ENCODE assay signal across 8 cellular contexts in genomic region chr19:633068-633785, GRCh38. TPM values are rescaled to one million over a fixed set of nuclear protein-coding genes. Genes with fewer than 3 reads are reported as not detected.
DNase-seq lines count a peak whose midpoint lies in the region; ATAC-seq, FAIRE-seq and TF ChIP-seq lines count a peak whose summit lies in the region.

Gene POLRMT (minus strand): TSS chr19:633537. CDS start chr19:633512, 25 bp downstream.

- CTCF ChIA-PET in AG04450 (lab: Charles Lee) (no interaction called here), WTC11 (lab: Charles Lee) (interaction anchor here (0.8 to 1.4 kb wide), 5 partner anchors 17 to 108 kb away, joined by 3 to 4 read pairs (median 3); no protein-coding TSS in a partner anchor)

- DNase-seq in AG04450 (ENCODE audit: low read depth, low spot score), result peak; percentile 96
- peak; percentile 93 for DNase-seq in NCI-H226
- peak; percentile 97 for DNase-seq in WTC11 (ENCODE audit: low spot score)
- peak; percentile 95 for DNase-seq in bronchial epithelial cell (ENCODE audit: low read depth)

- no peaks in the 10 kb centered on the region for H3K4me1 ChIP-seq in iPS-20b (ENCODE audit: insufficient read depth, low read length)
- H3K4me1 ChIP-seq in skeletal muscle tissue (ENCODE audit: control insufficient read depth in 3 of 3, insufficient read depth in 3 of 3, low read length in 3 of 3), result peaks cover 14 to 18% (median 18%) of the 10 kb centered on the region in 3 donors

- TF ChIP-seq CTCF in AG04450 (IDR thresholded peaks at IDR 0.05; ENCODE audit: low read depth, low read length) (no peak), WTC11 (IDR thresholded peaks at IDR 0.05) (no peak), bronchial epithelial cell (IDR thresholded peaks at IDR 0.05; ENCODE audit: insufficient read depth, low read length, severe bottlenecking) (peak; percentile 20)

- POLR2A ChIA-PET in AG04450 (lab: Yijun Ruan, JAX), result interaction anchor here (0.6 to 1.0 kb wide), 2 partner anchors 14 to 48 kb away, joined by 4 read pairs; no protein-coding TSS in a partner anchor
- POLR2A ChIA-PET in WTC11 (lab: Charles Lee), result no interaction called here

- peak; percentile 68 for TF ChIP-seq POLR2A in GM18951 (IDR thresholded peaks at IDR 0.05; ENCODE audit: extremely low read depth, insufficient read depth, insufficient read length)

- H3K4me3 ChIP-seq in AG04450 (ENCODE audit: low read depth, low read length) (peak within 1 kb of the TSS; percentile 87), bronchial epithelial cell (ENCODE audit: low read depth, low read length) (peak within 1 kb of the TSS; percentile 53), iPS-20b (ENCODE audit: low read length) (peak within 1 kb of the TSS; percentile 99), skeletal muscle tissue (ENCODE audit: low read length in 3 of 3) (peak within 1 kb of the TSS; percentile 91 to 95 (median 92))

- peaks cover 20% of the 10 kb centered on the region for H3K36me3 Mint-ChIP-seq in WTC11

- peaks cover 13% of the 10 kb centered on the region for H3K4me1 Mint-ChIP-seq in WTC11

- ATAC-seq in HG03175 (IDR thresholded peaks at IDR 0.05; ENCODE audit: unreplicated experiment) (peak; percentile 82), WTC11 (peak; percentile 92)

- peak within 1 kb of the TSS; percentile 31 for H3K27ac ChIP-seq in AG04450 (ENCODE audit: low read depth, low read length)
- H3K27ac ChIP-seq in iPS-20b (ENCODE audit: low read length), result no peak within 1 kb of the TSS
- peak within 1 kb of the TSS; percentile 39 for H3K27ac ChIP-seq in skeletal muscle tissue (ENCODE audit: low read depth, low read length)

- peaks cover 13% of the 10 kb centered on the region for H3K27me3 Mint-ChIP-seq in WTC11 (ENCODE audit: low read depth)

- in situ Hi-C loops in GM18951 (cut with MboI; ENCODE audit: low sequenced_read_pairs, unreplicated experiment), result no loop called here

- peaks cover 4% of the 10 kb centered on the region; the same call in 1 of the 2 replicates for H3K9me3 Mint-ChIP-seq in WTC11

- H3K27ac Mint-ChIP-seq in WTC11, result peak within 1 kb of the TSS; percentile 84

- H3K9me3 ChIP-seq in AG04450 (ENCODE audit: control insufficient read depth, insufficient read depth, low read length) (no peaks in the 10 kb centered on the region; the same call in 1 of the 2 replicates), iPS-20b (ENCODE audit: insufficient read depth, low read depth, low read length) (no peaks in the 10 kb centered on the region), skeletal muscle tissue (ENCODE audit: control insufficient read depth in 3 of 3, low read length in 3 of 3) (no peaks in the 10 kb centered on the region)

- no peak for FAIRE-seq in bronchial epithelial cell (lab: Jason Lieb, UNC)

- peaks cover 1% of the 10 kb centered on the region for H3K36me3 ChIP-seq in bronchial epithelial cell (ENCODE audit: control insufficient read depth, insufficient read depth, low read length)
- peaks cover 23% of the 10 kb centered on the region; the same call in 1 of the 2 replicates for H3K36me3 ChIP-seq in iPS-20b (ENCODE audit: insufficient read depth, low read depth, low read length)
- H3K36me3 ChIP-seq in skeletal muscle tissue (ENCODE audit: control insufficient read depth in 3 of 3, insufficient read depth in 3 of 3, low read length in 3 of 3), result peaks cover 5 to 12% (median 11%) of the 10 kb centered on the region in 3 donors

- H3K9ac ChIP-seq in iPS-20b (ENCODE audit: low read depth, low read length) (peak within 1 kb of the TSS; percentile 92; the same call in 1 of the 2 replicates), skeletal muscle tissue (ENCODE audit: low read depth in 1 of 3, low read length in 3 of 3) (peak within 1 kb of the TSS; percentile 85 to 95 (median 88))

- no peaks in the 10 kb centered on the region for H3K27me3 ChIP-seq in AG04450 (ENCODE audit: control insufficient read depth, insufficient read depth, low read length)
- no peaks in the 10 kb centered on the region for H3K27me3 ChIP-seq in bronchial epithelial cell (ENCODE audit: control insufficient read depth, insufficient read depth, low read length)
- H3K27me3 ChIP-seq in iPS-20b (ENCODE audit: insufficient read depth, low read length), result peaks cover 14% of the 10 kb centered on the region
- H3K27me3 ChIP-seq in skeletal muscle tissue (ENCODE audit: control insufficient read depth in 3 of 3, insufficient read depth in 3 of 3, low read length in 3 of 3), result no peaks in the 10 kb centered on the region

- H3K4me3 Mint-ChIP-seq in WTC11, result peak within 1 kb of the TSS; percentile 87

TF ChIP-seq in WTC11, 78 proteins besides CTCF, POLR2A, EP300 and RAD21:
- peak; percentile 71 for TF ChIP-seq FOXK1 (CRISPR knock-in tag; IDR thresholded peaks at IDR 0.05)
- TF ChIP-seq E2F5 (CRISPR knock-in tag; IDR thresholded peaks at IDR 0.05), result 0 out of 2 replicates have a peak, but pooled peaks have one; percentile 84
- TF ChIP-seq GABPB1 (CRISPR knock-in tag; IDR thresholded peaks at IDR 0.05), result peak; percentile 76
- TF ChIP-seq ETV6 (CRISPR knock-in tag; IDR thresholded peaks at IDR 0.05), result 0 out of 2 replicates have a peak, but pooled peaks have one; percentile 52
- no peak for TF ChIP-seq SMAD3 (CRISPR knock-in tag; IDR thresholded peaks at IDR 0.05; ENCODE audit: borderline replicate concordance)
- peak; percentile 82 for TF ChIP-seq MAX (CRISPR knock-in tag; IDR thresholded peaks at IDR 0.05)
- peak; percentile 83 for TF ChIP-seq NFYB (CRISPR knock-in tag; conservative IDR thresholded peaks at IDR 0.05; ENCODE audit: low read depth)
- peak; percentile 59; the same call in 1 of the 2 replicates for TF ChIP-seq TEAD1 (CRISPR knock-in tag; IDR thresholded peaks at IDR 0.05)
- TF ChIP-seq CREM (CRISPR knock-in tag; IDR thresholded peaks at IDR 0.05), result no peak
- 0 out of 2 replicates have a peak, but pooled peaks have one; percentile 34 for TF ChIP-seq HMGXB4 (CRISPR knock-in tag; IDR thresholded peaks at IDR 0.05)
- 0 out of 2 replicates have a peak, but pooled peaks have one; percentile 38 for TF ChIP-seq NR2C2 (CRISPR knock-in tag; IDR thresholded peaks at IDR 0.05)
- TF ChIP-seq, protein P1, sequence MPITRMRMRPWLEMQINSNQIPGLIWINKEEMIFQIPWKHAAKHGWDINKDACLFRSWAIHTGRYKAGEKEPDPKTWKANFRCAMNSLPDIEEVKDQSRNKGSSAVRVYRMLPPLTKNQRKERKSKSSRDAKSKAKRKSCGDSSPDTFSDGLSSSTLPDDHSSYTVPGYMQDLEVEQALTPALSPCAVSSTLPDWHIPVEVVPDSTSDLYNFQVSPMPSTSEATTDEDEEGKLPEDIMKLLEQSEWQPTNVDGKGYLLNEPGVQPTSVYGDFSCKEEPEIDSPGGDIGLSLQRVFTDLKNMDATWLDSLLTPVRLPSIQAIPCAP (CRISPR knock-in tag; IDR thresholded peaks at IDR 0.05), result no peak
- peak; percentile 65; the same call in 1 of the 2 replicates for TF ChIP-seq SP1 (CRISPR knock-in tag; conservative IDR thresholded peaks at IDR 0.05)

RNA-seq across cellular contexts. Expression of gene POLRMT, which starts in this region (rescaled TPM):
- polyA plus RNA-seq in AG04450 (2011; rRNA removed), result 15.5 and 21.1 TPM in 2 replicates
- polyA minus RNA-seq in AG04450 (2011; rRNA and poly(A)+ RNA removed), result 40.1 and 63.1 TPM in 2 replicates
- total RNA-seq in WTC11 (2021) (113 to 139 TPM (median 116 TPM) in 3 replicates), bronchial epithelial cell (27.5 and 29.0 TPM in 2 replicates), skeletal muscle tissue (17.7 TPM)
